Comparison of ENCODE assay signal across 18 cellular contexts in genomic region chr7:24129597-24129996, GRCh38.
A peak's percentile ranks its signal among the peaks of the same experiment; 100 is the strongest.
DNase-seq lines count a peak whose midpoint lies in the region; FAIRE-seq and TF ChIP-seq lines count a peak whose summit lies in the region.
"Had no signal": no experiment of that assay in that cellular context is flagged by ENCODE, and none has a peak within 500 bp of the region (broad histone marks: within the 10 kb centered on the region; RNA-seq: fewer than 3 reads in every experiment).

No MANE protein-coding gene starts in this region.

- H3K9me3 ChIP-seq in smooth muscle cell (replicated peaks; ENCODE audit: low read depth): no peaks in the 10 kb centered on the region
- H3K9me3 ChIP-seq: BLaER1, suprapubic skin had no signal

- peak overlapping the region; percentile 4 for H3K27ac ChIP-seq in smooth muscle cell (ENCODE audit: low read depth)
- H3K27ac ChIP-seq: BLaER1, suprapubic skin had no signal

- H3K9ac ChIP-seq in smooth muscle cell (ENCODE audit: low read depth): no peak overlapping the region
- H3K9ac ChIP-seq: BLaER1 had no signal

- H3K4me1 ChIP-seq in smooth muscle cell (ENCODE audit: low read depth): no peaks in the 10 kb centered on the region
- H3K4me1 ChIP-seq: suprapubic skin had no signal

- peak; percentile 70 for FAIRE-seq in bronchial epithelial cell (lab: Jason Lieb, UNC)
- FAIRE-seq: D721Med had no signal

- WGBS in smooth muscle cell (ENCODE audit: low lambda C conversion rate): 50% methylated on average over 4 of the region's 4 CpGs

- H2AFZ ChIP-seq in smooth muscle cell (ENCODE audit: low read depth): no peak overlapping the region

- TF ChIP-seq CTCF in bronchial epithelial cell (IDR thresholded peaks at IDR 0.05; ENCODE audit: insufficient read depth, low read length, severe bottlenecking) (no peak), smooth muscle cell (IDR thresholded peaks at IDR 0.05; ENCODE audit: borderline replicate concordance, insufficient read depth, poor library complexity, severe bottlenecking) (no peak)

- H3K79me2 ChIP-seq in smooth muscle cell (ENCODE audit: low read depth): no peaks in the 10 kb centered on the region

- H4K20me1 ChIP-seq in smooth muscle cell (ENCODE audit: low read depth): no peaks in the 10 kb centered on the region
- H4K20me1 ChIP-seq: BLaER1 had no signal

- peak; percentile 92 for DNase-seq in ELR (ENCODE audit: low read depth)
- peak; percentile 72 for DNase-seq in NCI-H226
- DNase-seq in bronchial epithelial cell (ENCODE audit: low read depth): peak; percentile 84
- no peak for DNase-seq in smooth muscle cell (lab: John Stamatoyannopoulos, UW; ENCODE audit: unreplicated experiment)
- DNase-seq in OCI-M2 (lab: John Stamatoyannopoulos, UW; ENCODE audit: unreplicated experiment): no peak
- DNase-seq in NOMO-1 (lab: John Stamatoyannopoulos, UW; ENCODE audit: unreplicated experiment in 2 of 2): no peak
- no peak for DNase-seq in MV-4-11 (lab: John Stamatoyannopoulos, UW)
- DNase-seq: activated CD4-positive, alpha-beta T cell treated with anti-CD3 and anti-CD28 coated beads, Interleukin-2, amount 10 ng/mL, durations not matched to agents 7 days and 5 days; activated gamma-delta T cell treated with Interleukin-2 at 50 U/mL for 16 hours; amniotic stem cell; effector memory CD8-positive, alpha-beta T cell; hypothalamus; nephron progenitor cell; OCI-M1; stimulated activated CD8-positive, alpha-beta memory T cell treated with anti-CD3 and anti-CD28 coated beads, Interleukin-4, amount 100 ng/mL, for 48 hours had no signal

- H3K36me3 ChIP-seq in bronchial epithelial cell (ENCODE audit: control insufficient read depth, insufficient read depth, low read length) (no peaks in the 10 kb centered on the region), smooth muscle cell (ENCODE audit: low read depth) (no peaks in the 10 kb centered on the region)
- H3K36me3 ChIP-seq: BLaER1, suprapubic skin had no signal

- no peak overlapping the region for H3K4me3 ChIP-seq in bronchial epithelial cell (ENCODE audit: low read depth, low read length)
- no peak overlapping the region for H3K4me3 ChIP-seq in smooth muscle cell
- H3K4me3 ChIP-seq: BLaER1, suprapubic skin had no signal

- H3K27me3 ChIP-seq in bronchial epithelial cell (ENCODE audit: control insufficient read depth, insufficient read depth, low read length): no peaks in the 10 kb centered on the region
- no peaks in the 10 kb centered on the region for H3K27me3 ChIP-seq in smooth muscle cell (ENCODE audit: low read depth)
- H3K27me3 ChIP-seq: BLaER1, suprapubic skin had no signal

- H3K4me2 ChIP-seq in smooth muscle cell: no peak overlapping the region
- H3K4me2 ChIP-seq: BLaER1 had no signal

- no peaks in the 10 kb centered on the region for H3F3A ChIP-seq in smooth muscle cell (ENCODE audit: low read depth)

Comparison
In these comparisons a context has a peak if more than half of its experiments do, and no peak if none do; other contexts are left out.
1. DNase-seq: peak in ELR (single experiment), NCI-H226 (single experiment) and bronchial epithelial cell (single experiment); none in smooth muscle cell (single experiment), OCI-M2 (single experiment), NOMO-1 (0 of 2) and MV-4-11 (single experiment).